8 cellular contexts compared by ENCODE assay signal in the genomic region with DNA sequence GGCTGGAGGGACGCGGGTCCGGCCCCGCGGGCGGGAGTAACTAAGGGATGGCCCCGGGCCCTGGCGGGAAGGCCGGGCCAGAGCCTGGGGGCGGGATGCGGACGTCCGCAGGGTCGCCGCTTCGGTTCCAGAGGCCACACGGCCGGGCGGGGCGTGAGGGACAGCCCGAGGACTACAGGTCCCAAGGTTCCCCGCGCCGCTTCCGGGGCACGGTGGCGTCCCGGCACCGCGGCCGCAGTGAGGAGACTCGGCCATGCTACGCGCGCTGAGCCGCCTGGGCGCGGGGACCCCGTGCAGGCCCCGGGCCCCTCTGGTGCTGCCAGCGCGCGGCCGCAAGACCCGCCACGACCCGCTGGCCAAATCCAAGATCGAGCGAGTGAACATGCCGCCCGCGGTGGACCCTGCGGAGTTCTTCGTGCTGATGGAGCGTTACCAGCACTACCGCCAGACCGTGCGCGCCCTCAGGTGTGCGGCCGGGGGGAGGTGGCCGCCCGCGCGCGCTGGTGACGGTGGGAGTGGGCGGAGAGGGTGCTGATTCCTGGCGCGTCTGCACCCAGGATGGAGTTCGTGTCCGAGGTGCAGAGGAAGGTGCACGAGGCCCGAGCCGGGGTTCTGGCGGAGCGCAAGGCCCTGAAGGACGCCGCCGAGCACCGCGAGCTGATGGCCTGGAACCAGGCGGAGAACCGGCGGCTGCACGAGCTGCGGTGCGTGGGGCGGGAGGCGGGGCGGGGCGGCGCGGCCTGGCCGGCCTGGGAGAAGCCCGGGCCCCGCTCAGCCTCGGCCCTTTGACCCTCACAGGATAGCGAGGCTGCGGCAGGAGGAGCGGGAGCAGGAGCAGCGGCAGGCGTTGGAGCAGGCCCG. TPM values are rescaled to one million over a fixed set of nuclear protein-coding genes. Genes with fewer than 3 reads are reported as not detected.
DNase-seq lines count a peak whose midpoint lies in the region; ATAC-seq and TF ChIP-seq lines count a peak whose summit lies in the region.

Gene MRPS26, plus strand, starts transcription at position 237 of the 861 bp plus-strand sequence. Its CDS starts 17 bp downstream, at position 254.

- DNase-seq in CD4-positive, alpha-beta T cell: peak; percentile 57 to 80 (median 68)
- DNase-seq in NOMO-1 treated with dmso at 0.1 percent for 144 hours (lab: John Stamatoyannopoulos, UW; ENCODE audit: unreplicated experiment): peak; percentile 78
- DNase-seq in activated CD8-positive, alpha-beta memory T cell treated with anti-CD3 and anti-CD28 coated beads, Interleukin-2, amount 50 U/mL, for 24 hours (ENCODE audit: extremely low read depth): peak; percentile 48
- peak; percentile 87 for DNase-seq in endothelial cell (ENCODE audit: low spot score)
- DNase-seq in midbrain (lab: John Stamatoyannopoulos, UW): peak; percentile 90
- peak; percentile 77 to 79 for DNase-seq in stimulated activated CD8-positive, alpha-beta memory T cell treated with anti-CD3 and anti-CD28 coated beads, Interleukin-15, amount 100 ng/mL, for 48 hours (ENCODE audit: low read depth in 2 of 2)

- intact Hi-C loops in CD4-positive, alpha-beta T cell (cut with DNase I, micrococcal nuclease): loop anchor here in 1 of 2 experiments (5.0 to 10.0 kb wide), 4 partner anchors 159 to 361 kb away; partner anchors contain the start of genes DDRGK1, DNAAF9, ITPA and PTPRA

- ATAC-seq in CD4-positive, alpha-beta T cell (ENCODE audit: poor library complexity): peak; percentile 86
- ATAC-seq in GM19328 (IDR thresholded peaks at IDR 0.05; ENCODE audit: unreplicated experiment) (peak; percentile 85), HG03520 (IDR thresholded peaks at IDR 0.05; ENCODE audit: unreplicated experiment) (peak; percentile 82)

- no peaks in the 10 kb centered on the region for H3K27me3 Mint-ChIP-seq in CD4-positive, alpha-beta T cell
- H3K27me3 Mint-ChIP-seq in endothelial cell (ENCODE audit: unreplicated experiment): peaks cover 10% of the 10 kb centered on the region

- no peaks in the 10 kb centered on the region for H3K27me3 ChIP-seq in CD4-positive, alpha-beta T cell (ENCODE audit: control insufficient read depth, insufficient read depth, low read length)

- H3K36me3 Mint-ChIP-seq in CD4-positive, alpha-beta T cell (ENCODE audit: low read depth): peaks cover 48% of the 10 kb centered on the region
- peaks cover 16% of the 10 kb centered on the region for H3K36me3 Mint-ChIP-seq in endothelial cell (ENCODE audit: low read depth, unreplicated experiment)

- peaks cover 21% of the 10 kb centered on the region for H3K4me1 Mint-ChIP-seq in CD4-positive, alpha-beta T cell (ENCODE audit: low read depth)
- peaks cover 23% of the 10 kb centered on the region for H3K4me1 Mint-ChIP-seq in endothelial cell (ENCODE audit: unreplicated experiment)

- CTCF ChIA-PET in CD4-positive, alpha-beta T cell (lab: Charles Lee): interaction anchor here (1.0 kb wide), 1 partner anchor 8 kb away, joined by 3 read pairs; no protein-coding TSS in a partner anchor

- H3K9me3 ChIP-seq in CD4-positive, alpha-beta T cell (ENCODE audit: control insufficient read depth, low read length): no peaks in the 10 kb centered on the region

- no peaks in the 10 kb centered on the region for H3K9me3 Mint-ChIP-seq in CD4-positive, alpha-beta T cell
- H3K9me3 Mint-ChIP-seq in endothelial cell (ENCODE audit: unreplicated experiment): no peaks in the 10 kb centered on the region

- TF ChIP-seq CTCF in CD4-positive, alpha-beta T cell (IDR thresholded peaks at IDR 0.05): no peak
- no peak for TF ChIP-seq CTCF in endothelial cell (IDR thresholded peaks at IDR 0.05; ENCODE audit: unreplicated experiment)

- peak within 1 kb of the TSS; percentile 95 for H3K4me3 Mint-ChIP-seq in CD4-positive, alpha-beta T cell
- H3K4me3 Mint-ChIP-seq in endothelial cell (ENCODE audit: unreplicated experiment): peak within 1 kb of the TSS; percentile 94

- H3K27ac Mint-ChIP-seq in CD4-positive, alpha-beta T cell: peak within 1 kb of the TSS; percentile 83
- H3K27ac Mint-ChIP-seq in endothelial cell (ENCODE audit: unreplicated experiment): peak within 1 kb of the TSS; percentile 54

- H3K27ac ChIP-seq in CD4-positive, alpha-beta T cell (ENCODE audit: low read depth, low read length): peak within 1 kb of the TSS; percentile 49

- POLR2A ChIA-PET in CD4-positive, alpha-beta T cell (lab: Charles Lee): interaction anchor here (0.7 to 1.7 kb wide), 4 partner anchors 31 to 177 kb away, joined by 3 to 8 read pairs (median 6); no protein-coding TSS in a partner anchor

RNA-seq across cellular contexts. Expression of gene MRPS26, which starts in this region (rescaled TPM):
- 10 to 100 TPM; 19.3 to 22.7 TPM for total RNA-seq in CD4-positive, alpha-beta T cell
- 28.9 TPM for total RNA-seq in endothelial cell (ENCODE audit: unreplicated experiment)

Comparison
In these comparisons a context has a peak if more than half of its experiments do, and no peak if none do; other contexts are left out.
1. Peak in every context shown above with its lines: DNase-seq, ATAC-seq and H3K27ac ChIP-seq.